ENCODE assay signal across 12 cellular contexts in genomic region chr1:30928789-30929134, GRCh38. TPM values are rescaled to one million over a fixed set of nuclear protein-coding genes. Genes with fewer than 3 reads are reported as not detected.
DNase-seq lines count a peak whose midpoint lies in the region; ATAC-seq and TF ChIP-seq lines count a peak whose summit lies in the region.
"Had no signal": no experiment of that assay in that cellular context is flagged by ENCODE, and none has a peak within 500 bp of the region (broad histone marks: within the 10 kb centered on the region; RNA-seq: fewer than 3 reads in every experiment).

No MANE protein-coding gene starts in this region.

- no peaks in the 10 kb centered on the region for H3K9me3 Mint-ChIP-seq in natural killer cell
- H3K9me3 Mint-ChIP-seq in natural killer cell treated with Interleukin-12 subunit alpha and Interleukin-12 subunit beta and Interleukin-15 and Interleukin-18, amount 100 ng/mL, for 72 hours: no peaks in the 10 kb centered on the region
- H3K9me3 Mint-ChIP-seq in type B pancreatic cell: no peaks in the 10 kb centered on the region
- H3K9me3 Mint-ChIP-seq: CD4-positive, alpha-beta T cell; IgD-negative memory B cell had no signal

- H3K4me3 Mint-ChIP-seq in natural killer cell (no peak overlapping the region), type B pancreatic cell (no peak overlapping the region)
- no peak overlapping the region for H3K4me3 Mint-ChIP-seq in natural killer cell treated with Interleukin-12 subunit alpha and Interleukin-12 subunit beta and Interleukin-15 and Interleukin-18, amount 100 ng/mL, for 72 hours
- H3K4me3 Mint-ChIP-seq: CD4-positive, alpha-beta T cell; IgD-negative memory B cell had no signal

- peaks cover 10% of the 10 kb centered on the region for H3K4me1 ChIP-seq in mucosa of descending colon (ENCODE audit: low read depth)

- H3K27ac ChIP-seq in substantia nigra (ENCODE audit: low read depth, low read length, poor library complexity, severe bottlenecking): no peak overlapping the region
- H3K27ac ChIP-seq: RWPE1 had no signal

- H3K36me3 ChIP-seq in mucosa of descending colon (ENCODE audit: low read depth): no peaks in the 10 kb centered on the region

- H3K9me3 ChIP-seq in mucosa of descending colon: no peaks in the 10 kb centered on the region

- DNase-seq in natural killer cell: no peak
- no peak for DNase-seq in natural killer cell treated with Interleukin-12 subunit alpha and Interleukin-12 subunit beta and Interleukin-15 and Interleukin-18, amount 100 ng/mL, for 72 hours (ENCODE audit: low spot score)
- DNase-seq in dermis microvascular lymphatic vessel endothelial cell (ENCODE audit: low read depth in 2 of 2): peak; percentile 25 to 41
- DNase-seq in mucosa of descending colon: no peak
- DNase-seq in type B pancreatic cell (ENCODE audit: extremely low spot score, unreplicated experiment): no peak
- no peak for DNase-seq in substantia nigra (lab: John Stamatoyannopoulos, UW)
- no peak for DNase-seq in NCI-H146 (lab: John Stamatoyannopoulos, UW)
- DNase-seq: DMS79 treated with DMSO at 0.1 percent for 48 hours had no signal

- intact Hi-C loops in natural killer cell (cut with micrococcal nuclease) (loop anchor here (1.0 to 10.0 kb wide), 3 partner anchors 64 to 209 kb away; no protein-coding TSS in a partner anchor), mucosa of descending colon (cut with DNase I, micrococcal nuclease) (no loop called here)

- H3K27me3 Mint-ChIP-seq in natural killer cell (ENCODE audit: low read depth in 2 of 2) (no peaks in the 10 kb centered on the region), type B pancreatic cell (no peaks in the 10 kb centered on the region)
- no peaks in the 10 kb centered on the region for H3K27me3 Mint-ChIP-seq in natural killer cell treated with Interleukin-12 subunit alpha and Interleukin-12 subunit beta and Interleukin-15 and Interleukin-18, amount 100 ng/mL, for 72 hours
- H3K27me3 Mint-ChIP-seq: CD4-positive, alpha-beta T cell; IgD-negative memory B cell had no signal

- H3K36me3 Mint-ChIP-seq in natural killer cell (peaks cover 7% of the 10 kb centered on the region), type B pancreatic cell (peaks cover 8% of the 10 kb centered on the region)
- H3K36me3 Mint-ChIP-seq in natural killer cell treated with Interleukin-12 subunit alpha and Interleukin-12 subunit beta and Interleukin-15 and Interleukin-18, amount 100 ng/mL, for 72 hours: no peaks in the 10 kb centered on the region
- H3K36me3 Mint-ChIP-seq: IgD-negative memory B cell had no signal

- peak overlapping the region; percentile 75 to 87 for H3K27ac Mint-ChIP-seq in natural killer cell
- peak overlapping the region in 1 of 2 donors; percentile 20 for H3K27ac Mint-ChIP-seq in natural killer cell treated with Interleukin-12 subunit alpha and Interleukin-12 subunit beta and Interleukin-15 and Interleukin-18, amount 100 ng/mL, for 72 hours
- H3K27ac Mint-ChIP-seq in type B pancreatic cell: peak overlapping the region; percentile 29
- H3K27ac Mint-ChIP-seq: CD4-positive, alpha-beta T cell had no signal

- H3K4me3 ChIP-seq in mucosa of descending colon: no peak overlapping the region

- H3K4me1 Mint-ChIP-seq in natural killer cell: peaks cover 13 to 20% of the 10 kb centered on the region in 2 donors
- H3K4me1 Mint-ChIP-seq in natural killer cell treated with Interleukin-12 subunit alpha and Interleukin-12 subunit beta and Interleukin-15 and Interleukin-18, amount 100 ng/mL, for 72 hours (ENCODE audit: low read depth in 2 of 2): peaks cover 13% of the 10 kb centered on the region in 2 donors
- H3K4me1 Mint-ChIP-seq in type B pancreatic cell (ENCODE audit: unreplicated experiment): peaks cover 30% of the 10 kb centered on the region

- no peak for ATAC-seq in natural killer cell
- no peak for ATAC-seq in natural killer cell treated with Interleukin-12 subunit alpha and Interleukin-12 subunit beta and Interleukin-15 and Interleukin-18, amount 100 ng/mL, for 72 hours
- ATAC-seq in mucosa of descending colon: peak; percentile 24
- no peak for ATAC-seq in GM18868 (IDR thresholded peaks at IDR 0.05; ENCODE audit: unreplicated experiment)

- TF ChIP-seq CTCF in natural killer cell (IDR thresholded peaks at IDR 0.05): no peak
- no peak for TF ChIP-seq CTCF in mucosa of descending colon (IDR thresholded peaks at IDR 0.05)
- no peak for TF ChIP-seq CTCF in type B pancreatic cell (conservative IDR thresholded peaks at IDR 0.05)

RNA-seq across cellular contexts. Expression of gene SDC3, which starts 20.2 kb away (rescaled TPM):
- total RNA-seq in natural killer cell (under 1 TPM in 2 of 3 donors, not detected in 1; 0.33 to 0.63 TPM), dermis microvascular lymphatic vessel endothelial cell (20.3 and 58.0 TPM in 2 replicates), mucosa of descending colon (10 to 100 TPM in 2 of 3 donors, 1 to 10 TPM in 1; 9.8 to 81.6 (median 17.2) TPM), type B pancreatic cell (ENCODE audit: low replicate concordance) (46.7 and 54.2 TPM in 2 replicates)
- total RNA-seq in natural killer cell treated with Interleukin-12 subunit alpha and Interleukin-12 subunit beta and Interleukin-15 and Interleukin-18, amount 100 ng/mL, for 72 hours: under 1 TPM in 1 of 2 donors, not detected in 1; 0.11 TPM

Comparison
In these comparisons a context has a peak if more than half of its experiments do, and no peak if none do; other contexts are left out.
1. DNase-seq: peak in dermis microvascular lymphatic vessel endothelial cell (2 of 2); none in natural killer cell (single experiment), natural killer cell treated with Interleukin-12 subunit alpha and Interleukin-12 subunit beta and Interleukin-15 and Interleukin-18, amount 100 ng/mL, for 72 hours (single experiment), mucosa of descending colon (0 of 3), type B pancreatic cell (single experiment), substantia nigra (0 of 49) and NCI-H146 (single experiment).
2. RNA of gene SDC3, which starts 20.2 kb away (total RNA-seq): 46.7 to 54.2 TPM in type B pancreatic cell, 20.3 to 58.0 TPM in dermis microvascular lymphatic vessel endothelial cell and 9.8 to 81.6 TPM in mucosa of descending colon; 0.33 to 0.63 TPM in natural killer cell and 0.11 TPM in natural killer cell treated with Interleukin-12 subunit alpha and Interleukin-12 subunit beta and Interleukin-15 and Interleukin-18, amount 100 ng/mL, for 72 hours; every median in the first group is over 4 times any median in the second.